1 cellular context compared by ENCODE assay signal in genomic region chr1:17075470-17076255, GRCh38.
TF ChIP-seq lines count a peak whose summit lies in the region.

No MANE protein-coding gene starts in this region.

TF ChIP-seq in IMR-90, 13 proteins besides CTCF, POLR2A, EP300 and RAD21:
- TF ChIP-seq SMC3 (IDR thresholded peaks at IDR 0.05; ENCODE audit: low read depth, low read length) (peak; percentile 33; the same call in 1 of the 2 replicates), FOS (IDR thresholded peaks at IDR 0.05; ENCODE audit: low read depth, low read length) (no peak), BHLHE40 (IDR thresholded peaks at IDR 0.05; ENCODE audit: low read depth, low read length) (no peak)
